ENCODE assay signal across 1 cellular context in the genomic region with DNA sequence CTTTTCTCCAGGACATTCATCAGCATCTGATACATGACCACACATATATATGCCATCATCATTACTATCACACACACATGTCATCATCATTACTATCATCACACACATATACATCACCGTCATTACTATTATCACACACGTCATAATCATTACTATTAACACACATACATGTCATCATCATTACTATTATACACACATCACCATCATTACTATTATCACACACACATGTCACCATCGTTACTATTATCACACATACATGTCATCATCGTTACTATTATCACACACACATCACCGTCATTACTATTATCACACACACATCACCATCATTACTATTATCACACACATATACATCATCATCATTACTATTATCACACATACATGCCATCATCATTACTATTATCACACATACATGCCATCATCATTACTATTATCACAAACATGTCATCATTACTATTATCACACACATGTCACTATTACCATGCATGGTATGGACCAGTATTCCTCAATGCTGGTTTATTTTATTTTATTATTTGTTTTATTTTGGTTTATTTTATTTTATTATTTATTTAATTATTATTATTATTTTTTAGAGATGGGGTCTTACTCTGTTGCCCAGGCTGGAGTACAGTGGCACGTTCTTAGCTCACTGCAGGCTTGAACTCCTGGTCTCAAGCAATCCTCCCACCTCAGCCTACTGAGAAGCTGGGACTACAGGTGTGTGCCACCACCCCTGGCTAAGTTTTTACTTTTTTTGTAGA.
TF ChIP-seq lines count a peak whose summit lies in the region.

No MANE protein-coding gene starts in this region.

TF ChIP-seq in HEK293, 187 proteins besides CTCF, POLR2A, EP300 and RAD21 (continued from another document):
- TF ChIP-seq, protein P1, sequence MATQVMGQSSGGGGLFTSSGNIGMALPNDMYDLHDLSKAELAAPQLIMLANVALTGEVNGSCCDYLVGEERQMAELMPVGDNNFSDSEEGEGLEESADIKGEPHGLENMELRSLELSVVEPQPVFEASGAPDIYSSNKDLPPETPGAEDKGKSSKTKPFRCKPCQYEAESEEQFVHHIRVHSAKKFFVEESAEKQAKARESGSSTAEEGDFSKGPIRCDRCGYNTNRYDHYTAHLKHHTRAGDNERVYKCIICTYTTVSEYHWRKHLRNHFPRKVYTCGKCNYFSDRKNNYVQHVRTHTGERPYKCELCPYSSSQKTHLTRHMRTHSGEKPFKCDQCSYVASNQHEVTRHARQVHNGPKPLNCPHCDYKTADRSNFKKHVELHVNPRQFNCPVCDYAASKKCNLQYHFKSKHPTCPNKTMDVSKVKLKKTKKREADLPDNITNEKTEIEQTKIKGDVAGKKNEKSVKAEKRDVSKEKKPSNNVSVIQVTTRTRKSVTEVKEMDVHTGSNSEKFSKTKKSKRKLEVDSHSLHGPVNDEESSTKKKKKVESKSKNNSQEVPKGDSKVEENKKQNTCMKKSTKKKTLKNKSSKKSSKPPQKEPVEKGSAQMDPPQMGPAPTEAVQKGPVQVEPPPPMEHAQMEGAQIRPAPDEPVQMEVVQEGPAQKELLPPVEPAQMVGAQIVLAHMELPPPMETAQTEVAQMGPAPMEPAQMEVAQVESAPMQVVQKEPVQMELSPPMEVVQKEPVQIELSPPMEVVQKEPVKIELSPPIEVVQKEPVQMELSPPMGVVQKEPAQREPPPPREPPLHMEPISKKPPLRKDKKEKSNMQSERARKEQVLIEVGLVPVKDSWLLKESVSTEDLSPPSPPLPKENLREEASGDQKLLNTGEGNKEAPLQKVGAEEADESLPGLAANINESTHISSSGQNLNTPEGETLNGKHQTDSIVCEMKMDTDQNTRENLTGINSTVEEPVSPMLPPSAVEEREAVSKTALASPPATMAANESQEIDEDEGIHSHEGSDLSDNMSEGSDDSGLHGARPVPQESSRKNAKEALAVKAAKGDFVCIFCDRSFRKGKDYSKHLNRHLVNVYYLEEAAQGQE (tag by site-specific recombination; IDR thresholded peaks at IDR 0.05) = no peak
- TF ChIP-seq ZNF707 (tag by site-specific recombination; IDR thresholded peaks at IDR 0.05) (no peak), GLIS2 (tag by site-specific recombination; IDR thresholded peaks at IDR 0.05) (no peak), ZNF248 (tag by site-specific recombination; IDR thresholded peaks at IDR 0.05) (0 out of 2 replicates have a peak, but pooled peaks have one; percentile 10), SP7 (tag by site-specific recombination; IDR thresholded peaks at IDR 0.05) (no peak), ZNF16 (tag by site-specific recombination; IDR thresholded peaks at IDR 0.05; ENCODE audit: low read depth) (no peak), GLI4 (tag by site-specific recombination; IDR thresholded peaks at IDR 0.05) (no peak), ZNF239 (tag by site-specific recombination; IDR thresholded peaks at IDR 0.05) (peak; percentile 10; the same call in 1 of the 2 replicates), MYNN (tag by site-specific recombination; IDR thresholded peaks at IDR 0.05; ENCODE audit: borderline replicate concordance) (no peak), ZNF514 (tag by site-specific recombination; IDR thresholded peaks at IDR 0.05) (no peak), REPIN1 (tag by site-specific recombination; IDR thresholded peaks at IDR 0.05; ENCODE audit: low read depth) (0 out of 2 replicates have a peak, but pooled peaks have one; percentile 33), ZNF654 (tag by site-specific recombination; IDR thresholded peaks at IDR 0.05; ENCODE audit: low read depth) (no peak), HOXC10 (CRISPR knock-in tag; IDR thresholded peaks at IDR 0.05) (no peak)
